Comparison of ENCODE assay signal across 13 cellular contexts in genomic region chr19:49486232-49486631, GRCh38. TPM values are rescaled to one million over a fixed set of nuclear protein-coding genes. Genes with fewer than 3 reads are reported as not detected.
A peak's percentile ranks its signal among the peaks of the same experiment; 100 is the strongest.
DNase-seq lines count a peak whose midpoint lies in the region; ATAC-seq, FAIRE-seq and TF ChIP-seq lines count a peak whose summit lies in the region.
"Had no signal": no experiment of that assay in that cellular context is flagged by ENCODE, and none has a peak within 500 bp of the region (broad histone marks: within the 10 kb centered on the region; RNA-seq: fewer than 3 reads in every experiment).

No MANE protein-coding gene starts in this region.

- peaks cover 31% of the 10 kb centered on the region for H3K79me2 ChIP-seq in MM.1S (ENCODE audit: low read length)

- no peak overlapping the region for H3K4me3 ChIP-seq in MM.1S (ENCODE audit: low read length)
- H3K4me3 ChIP-seq: cardiac muscle cell had no signal

- H3K9me2 ChIP-seq in MM.1S (replicated peaks; ENCODE audit: insufficient read depth, low read length), result no peaks in the 10 kb centered on the region

- H2AFZ ChIP-seq in MM.1S (ENCODE audit: low read length), result peak overlapping the region; percentile 83; the same call in 1 of the 2 replicates

- peak; percentile 63 for DNase-seq in activated CD4-positive, alpha-beta T cell treated with anti-CD3 and anti-CD28 coated beads, Interleukin-2, amount 10 ng/mL, durations not matched to agents 24 days and 14 days
- no peak for DNase-seq in activated CD4-positive, alpha-beta T cell treated with anti-CD3 and anti-CD28 coated beads, Interleukin-2, amount 50 U/mL, for 48 hours
- DNase-seq in MM.1S, result no peak
- no peak for DNase-seq in progenitor cell of endocrine pancreas (ENCODE audit: low spot score, unreplicated experiment)
- DNase-seq in GM19239 (ENCODE audit: insufficient read length, low spot score), result no peak
- DNase-seq in NOMO-1 (lab: John Stamatoyannopoulos, UW; ENCODE audit: unreplicated experiment in 2 of 2), result no peak
- DNase-seq: DMS79, Kasumi-1, OCI-M1, T1000 had no signal

- FAIRE-seq in GM19239 (lab: Jason Lieb, UNC), result no peak

- H3K4me1 ChIP-seq in MM.1S (ENCODE audit: low read length), result peaks cover 3% of the 10 kb centered on the region; the same call in 1 of the 2 replicates

- H3K4me1 Mint-ChIP-seq in activated CD4-positive, alpha-beta T cell treated with anti-CD3 and anti-CD28 coated beads, Interleukin-2, amount 10 ng/mL, durations not matched to agents 24 days and 14 days, result peaks cover 27% of the 10 kb centered on the region
- peaks cover 23% of the 10 kb centered on the region for H3K4me1 Mint-ChIP-seq in dendritic cell treated with granulocyte-macrophage colony-stimulating factor and Interleukin-4, amounts not matched to agents 40 ng/mL and 50 ng/mL, for 4 days (ENCODE audit: low read depth)
- peaks cover 14% of the 10 kb centered on the region for H3K4me1 Mint-ChIP-seq in progenitor cell of endocrine pancreas (ENCODE audit: low read depth)

- intact Hi-C loops in activated CD4-positive, alpha-beta T cell treated with anti-CD3 and anti-CD28 coated beads, Interleukin-2, amount 10 ng/mL, durations not matched to agents 24 days and 14 days (cut with micrococcal nuclease), result loop anchor here (5.0 kb wide), 1 partner anchor 34 kb away; the partner anchor contains the start of genes ALDH16A1 and PIH1D1
- intact Hi-C loops in dendritic cell treated with granulocyte-macrophage colony-stimulating factor and Interleukin-4, amounts not matched to agents 40 ng/mL and 50 ng/mL, for 4 days (cut with micrococcal nuclease), result no loop called here

- H3K27ac Mint-ChIP-seq in activated CD4-positive, alpha-beta T cell treated with anti-CD3 and anti-CD28 coated beads, Interleukin-2, amount 10 ng/mL, durations not matched to agents 24 days and 14 days, result peak overlapping the region; percentile 86
- peak overlapping the region; percentile 95 for H3K27ac Mint-ChIP-seq in dendritic cell treated with granulocyte-macrophage colony-stimulating factor and Interleukin-4, amounts not matched to agents 40 ng/mL and 50 ng/mL, for 4 days
- H3K27ac Mint-ChIP-seq in progenitor cell of endocrine pancreas, result peak overlapping the region; percentile 69

- H3K9me3 Mint-ChIP-seq in activated CD4-positive, alpha-beta T cell treated with anti-CD3 and anti-CD28 coated beads, Interleukin-2, amount 10 ng/mL, durations not matched to agents 24 days and 14 days, result peaks cover 4% of the 10 kb centered on the region
- no peaks in the 10 kb centered on the region for H3K9me3 Mint-ChIP-seq in dendritic cell treated with granulocyte-macrophage colony-stimulating factor and Interleukin-4, amounts not matched to agents 40 ng/mL and 50 ng/mL, for 4 days
- no peaks in the 10 kb centered on the region for H3K9me3 Mint-ChIP-seq in progenitor cell of endocrine pancreas (ENCODE audit: low read depth)

- H3K9ac ChIP-seq in MM.1S (ENCODE audit: low read length), result no peak overlapping the region

- peak overlapping the region; percentile 43 for H3K4me3 Mint-ChIP-seq in activated CD4-positive, alpha-beta T cell treated with anti-CD3 and anti-CD28 coated beads, Interleukin-2, amount 10 ng/mL, durations not matched to agents 24 days and 14 days
- no peak overlapping the region for H3K4me3 Mint-ChIP-seq in dendritic cell treated with granulocyte-macrophage colony-stimulating factor and Interleukin-4, amounts not matched to agents 40 ng/mL and 50 ng/mL, for 4 days
- peak overlapping the region; percentile 35 for H3K4me3 Mint-ChIP-seq in progenitor cell of endocrine pancreas (ENCODE audit: low read depth)

- peaks cover 23% of the 10 kb centered on the region for H4K20me1 ChIP-seq in MM.1S (ENCODE audit: insufficient read depth, low read length)

- no peaks in the 10 kb centered on the region for H3K9me3 ChIP-seq in MM.1S (replicated peaks; ENCODE audit: insufficient read depth, low read length)

- peaks cover 23% of the 10 kb centered on the region for H3K36me3 ChIP-seq in MM.1S (replicated peaks; ENCODE audit: insufficient read depth, low read length)

- TF ChIP-seq CTCF in MM.1S (IDR thresholded peaks at IDR 0.05; ENCODE audit: low read length) (no peak), progenitor cell of endocrine pancreas (IDR thresholded peaks at IDR 0.05; ENCODE audit: unreplicated experiment) (no peak)

- H3F3A ChIP-seq in MM.1S (ENCODE audit: insufficient read depth, low read length), result peaks cover 37% of the 10 kb centered on the region

- H3K36me3 Mint-ChIP-seq in activated CD4-positive, alpha-beta T cell treated with anti-CD3 and anti-CD28 coated beads, Interleukin-2, amount 10 ng/mL, durations not matched to agents 24 days and 14 days (ENCODE audit: low read depth), result peaks cover 67% of the 10 kb centered on the region
- H3K36me3 Mint-ChIP-seq in dendritic cell treated with granulocyte-macrophage colony-stimulating factor and Interleukin-4, amounts not matched to agents 40 ng/mL and 50 ng/mL, for 4 days (ENCODE audit: low read depth), result peaks cover 40% of the 10 kb centered on the region
- H3K36me3 Mint-ChIP-seq in progenitor cell of endocrine pancreas (ENCODE audit: insufficient read depth), result peaks cover 16% of the 10 kb centered on the region

- H3K4me2 ChIP-seq in MM.1S (ENCODE audit: low read depth, low read length), result no peak overlapping the region

- H3K27me3 Mint-ChIP-seq in activated CD4-positive, alpha-beta T cell treated with anti-CD3 and anti-CD28 coated beads, Interleukin-2, amount 10 ng/mL, durations not matched to agents 24 days and 14 days, result peaks cover 3% of the 10 kb centered on the region
- no peaks in the 10 kb centered on the region for H3K27me3 Mint-ChIP-seq in dendritic cell treated with granulocyte-macrophage colony-stimulating factor and Interleukin-4, amounts not matched to agents 40 ng/mL and 50 ng/mL, for 4 days
- H3K27me3 Mint-ChIP-seq in progenitor cell of endocrine pancreas, result no peaks in the 10 kb centered on the region

- no peak for ATAC-seq in GM21717 (IDR thresholded peaks at IDR 0.05; ENCODE audit: unreplicated experiment)

- H3K27me3 ChIP-seq in MM.1S (replicated peaks; ENCODE audit: insufficient read depth, low read length), result no peaks in the 10 kb centered on the region
- H3K27me3 ChIP-seq: cardiac muscle cell had no signal

- H3K27ac ChIP-seq in MM.1S (ENCODE audit: low read length), result no peak overlapping the region

RNA-seq across cellular contexts. Expression of gene RPL13A, which starts 1.2 kb away (rescaled TPM):
- total RNA-seq in activated CD4-positive, alpha-beta T cell treated with anti-CD3 and anti-CD28 coated beads, Interleukin-2, amount 10 ng/mL, durations not matched to agents 24 days and 14 days, result 3,031 and 3,032 TPM in 2 replicates
- total RNA-seq in progenitor cell of endocrine pancreas, result 2,665 and 2,783 TPM in 2 replicates

RNA-seq across cellular contexts. Expression of gene RPS11, which starts 10.0 kb away (rescaled TPM):
- total RNA-seq in activated CD4-positive, alpha-beta T cell treated with anti-CD3 and anti-CD28 coated beads, Interleukin-2, amount 10 ng/mL, durations not matched to agents 24 days and 14 days, result 2,059 and 2,078 TPM in 2 replicates
- 2,272 and 2,377 TPM in 2 replicates for total RNA-seq in progenitor cell of endocrine pancreas

RNA-seq across cellular contexts. Expression of gene FLT3LG, which starts 12.2 kb away (rescaled TPM):
- 51.8 and 57.6 TPM in 2 replicates for total RNA-seq in activated CD4-positive, alpha-beta T cell treated with anti-CD3 and anti-CD28 coated beads, Interleukin-2, amount 10 ng/mL, durations not matched to agents 24 days and 14 days
- 0.96 and 1.1 TPM in 2 replicates for total RNA-seq in progenitor cell of endocrine pancreas

RNA-seq across cellular contexts. Expression of gene FCGRT, which starts 26.2 kb away (rescaled TPM):
- total RNA-seq in activated CD4-positive, alpha-beta T cell treated with anti-CD3 and anti-CD28 coated beads, Interleukin-2, amount 10 ng/mL, durations not matched to agents 24 days and 14 days, result 0.99 and 1.1 TPM in 2 replicates
- 153 and 169 TPM in 2 replicates for total RNA-seq in progenitor cell of endocrine pancreas

RNA-seq across cellular contexts. Expression of gene ALDH16A1, which starts 33.2 kb away (rescaled TPM):
- total RNA-seq in activated CD4-positive, alpha-beta T cell treated with anti-CD3 and anti-CD28 coated beads, Interleukin-2, amount 10 ng/mL, durations not matched to agents 24 days and 14 days, result 27.2 and 28.4 TPM in 2 replicates
- 44.2 and 46.0 TPM in 2 replicates for total RNA-seq in progenitor cell of endocrine pancreas

Comparison
In these comparisons a context has a peak if more than half of its experiments do, and no peak if none do; other contexts are left out.
1. RNA of gene FLT3LG, which starts 12.2 kb away (total RNA-seq): 51.8 to 57.6 TPM in activated CD4-positive, alpha-beta T cell treated with anti-CD3 and anti-CD28 coated beads, Interleukin-2, amount 10 ng/mL, durations not matched to agents 24 days and 14 days; 0.96 to 1.1 TPM in progenitor cell of endocrine pancreas; every median in the first group is over 10 times any median in the second.
2. Peak in every context shown above with its lines, with median percentiles within 50 percentile points of each other: H3K27ac Mint-ChIP-seq.